ENCODE assay signal across 1 cellular context in genomic region chr3:122941233-122942206, GRCh38.
TF ChIP-seq lines count a peak whose summit lies in the region.

No MANE protein-coding gene starts in this region.

TF ChIP-seq in endothelial cell of umbilical vein, 7 proteins besides CTCF, POLR2A, EP300 and RAD21:
- TF ChIP-seq MYC (IDR thresholded peaks at IDR 0.05; ENCODE audit: low read depth, low read length), result no peak
- no peak for TF ChIP-seq POLR2AphosphoS5 (IDR thresholded peaks at IDR 0.05; ENCODE audit: insufficient read depth, low read depth, low read length)
- TF ChIP-seq MAX (IDR thresholded peaks at IDR 0.05; ENCODE audit: insufficient read depth, insufficient read length), result no peak
- no peak for TF ChIP-seq JUN (IDR thresholded peaks at IDR 0.05; ENCODE audit: borderline replicate concordance, insufficient read depth, insufficient read length, low read depth)
- no peak for TF ChIP-seq GATA2 (IDR thresholded peaks at IDR 0.05; ENCODE audit: insufficient read depth, insufficient read length, low read depth, low read length)
- no peak for TF ChIP-seq FOS (IDR thresholded peaks at IDR 0.05; ENCODE audit: borderline replicate concordance, insufficient read depth, low read length)
- TF ChIP-seq EZH2 (IDR thresholded peaks at IDR 0.05; ENCODE audit: borderline replicate concordance, low read depth, low read length, severe bottlenecking), result no peak
TF ChIP-seq in endothelial cell of umbilical vein: peak in this region for 0.
